ENCODE assay signal across 8 cellular contexts in genomic region chr12:64609543-64610091, GRCh38. TPM values are rescaled to one million over a fixed set of nuclear protein-coding genes. Genes with fewer than 3 reads are reported as not detected.
A peak's percentile ranks its signal among the peaks of the same experiment; 100 is the strongest.
DNase-seq lines count a peak whose midpoint lies in the region; ATAC-seq and TF ChIP-seq lines count a peak whose summit lies in the region.

No MANE protein-coding gene starts in this region.

- POLR2A ChIA-PET in IMR-90 (lab: Charles Lee; ENCODE audit: unreplicated experiment): interaction anchor here (0.5 kb wide), 1 partner anchor 23 kb away, joined by 5 read pairs; no protein-coding TSS in a partner anchor

- no peaks in the 10 kb centered on the region for H3K27me3 Mint-ChIP-seq in activated T-helper 17 cell treated with anti-CD3 and anti-CD28 coated beads, Interleukin-2, amount 50 U/mL, for 72 hours

- H3K9me1 ChIP-seq in IMR-90 (ENCODE audit: insufficient read depth, low read length): no peaks in the 10 kb centered on the region

- H3K4me3 ChIP-seq in IMR-90 (ENCODE audit: insufficient read depth, low read depth, low read length) (peak overlapping the region; percentile 84), iPS-15b (ENCODE audit: low read depth, low read length) (peak overlapping the region; percentile 52), spleen (peak overlapping the region; percentile 88 to 99 (median 97))

- H4K8ac ChIP-seq in IMR-90 (ENCODE audit: low read depth in 2 of 2, low read length in 2 of 2): peak overlapping the region; percentile 55 to 61

- H3K9me3 Mint-ChIP-seq in activated T-helper 17 cell treated with anti-CD3 and anti-CD28 coated beads, Interleukin-2, amount 50 U/mL, for 72 hours: no peaks in the 10 kb centered on the region

- H3K4ac ChIP-seq in IMR-90 (ENCODE audit: low read depth, low read length): peak overlapping the region; percentile 70

- DNase-seq in DMS53 treated with DMSO at 0.1 percent for 48 hours (lab: John Stamatoyannopoulos, UW; ENCODE audit: unreplicated experiment): peak; percentile 64
- peak; percentile 20 for DNase-seq in IMR-90
- DNase-seq in spleen: no peak
- DNase-seq in GM19240 (ENCODE audit: insufficient read length, low spot score): no peak
- no peak for DNase-seq in NCI-H187 treated with DMSO at 0.1 percent for 48 hours (lab: John Stamatoyannopoulos, UW)

- H3K23ac ChIP-seq in IMR-90 (ENCODE audit: low read depth, low read length): peak overlapping the region; percentile 98

- peaks cover 41% of the 10 kb centered on the region for H3K36me3 Mint-ChIP-seq in activated T-helper 17 cell treated with anti-CD3 and anti-CD28 coated beads, Interleukin-2, amount 50 U/mL, for 72 hours (ENCODE audit: low read depth)

- H3K4me2 ChIP-seq in IMR-90 (ENCODE audit: low read depth, low read length): peak overlapping the region; percentile 87

- no peaks in the 10 kb centered on the region for H3K27me3 ChIP-seq in IMR-90 (ENCODE audit: control insufficient read depth, insufficient read depth, low read length)
- no peaks in the 10 kb centered on the region for H3K27me3 ChIP-seq in iPS-15b (ENCODE audit: control insufficient read depth, insufficient read depth, low read length)
- H3K27me3 ChIP-seq in spleen (replicated peaks in 1 of 7): no peaks in the 10 kb centered on the region

- H2AFZ ChIP-seq in IMR-90 (replicated peaks; ENCODE audit: low read length, poor library complexity): peak overlapping the region; percentile 84

- dilution Hi-C loops in IMR-90 (cut with HindIII; ENCODE audit: low sequenced_read_pairs, unreplicated experiment): no loop called here

- peak overlapping the region; percentile 73 for H2BK5ac ChIP-seq in IMR-90 (ENCODE audit: low read depth, low read length, poor library complexity, severe bottlenecking)

- H3K56ac ChIP-seq in IMR-90 (ENCODE audit: extremely low read depth, insufficient read depth, low read length): peak overlapping the region; percentile 85; the same call in 1 of the 2 replicates

- peak overlapping the region; percentile 63; the same call in 1 of the 2 replicates for H2BK20ac ChIP-seq in IMR-90 (ENCODE audit: low read depth, low read length)

- CTCF ChIA-PET in IMR-90 (lab: Yijun Ruan, JAX): interaction anchor here (0.7 to 1.6 kb wide), 4 partner anchors 9 to 60 kb away, joined by 3 to 5 read pairs (median 4); no protein-coding TSS in a partner anchor

- H3K27ac Mint-ChIP-seq in activated T-helper 17 cell treated with anti-CD3 and anti-CD28 coated beads, Interleukin-2, amount 50 U/mL, for 72 hours: peak overlapping the region; percentile 84

- BruUV-seq in IMR-90 (replicated peaks; lab: Mats Ljungman, UMichigan): no TSS peak

- peaks cover 2% of the 10 kb centered on the region; the same call in 1 of the 2 replicates for H3K4me1 ChIP-seq in IMR-90 (ENCODE audit: control insufficient read depth, insufficient read depth, low read length)
- no peaks in the 10 kb centered on the region for H3K4me1 ChIP-seq in iPS-15b (ENCODE audit: control insufficient read depth, insufficient read depth, low read length)
- peaks cover 21 to 52% (median 35%) of the 10 kb centered on the region in 6 donors for H3K4me1 ChIP-seq in spleen

- peaks cover 20% of the 10 kb centered on the region for H3K4me1 Mint-ChIP-seq in activated T-helper 17 cell treated with anti-CD3 and anti-CD28 coated beads, Interleukin-2, amount 50 U/mL, for 72 hours

- H2BK120ac ChIP-seq in IMR-90 (ENCODE audit: low read depth, low read length): peak overlapping the region; percentile 86

- H2BK15ac ChIP-seq in IMR-90 (ENCODE audit: low read depth, low read length): peak overlapping the region; percentile 98

- TF ChIP-seq POLR2A in IMR-90 (IDR thresholded peaks at IDR 0.05; ENCODE audit: low read depth, low read length) (no peak; the same call in 1 of the 2 replicates), spleen (IDR thresholded peaks at IDR 0.05) (no peak)

- no peak for TF ChIP-seq RAD21 in IMR-90 (IDR thresholded peaks at IDR 0.05; ENCODE audit: low read length)

- peak overlapping the region; percentile 54; the same call in 1 of the 2 replicates for H2AK5ac ChIP-seq in IMR-90 (ENCODE audit: low read depth, low read length)

- H3K4me3 Mint-ChIP-seq in activated T-helper 17 cell treated with anti-CD3 and anti-CD28 coated beads, Interleukin-2, amount 50 U/mL, for 72 hours: peak overlapping the region; percentile 91

- H3K9ac ChIP-seq in IMR-90 (ENCODE audit: low read depth, low read length) (peak overlapping the region; percentile 74), iPS-15b (ENCODE audit: low read depth, low read length) (peak overlapping the region; percentile 81)

- peak overlapping the region; percentile 56 for H3K14ac ChIP-seq in IMR-90 (replicated peaks; ENCODE audit: low read depth, low read length)

- in situ Hi-C loops in IMR-90 (cut with MboI; ENCODE audit: low sequenced_read_pairs): loop anchor here (5.0 kb wide), 1 partner anchor 47 kb away; no protein-coding TSS in a partner anchor

- no peaks in the 10 kb centered on the region for H3K36me3 ChIP-seq in IMR-90 (ENCODE audit: control insufficient read depth, insufficient read depth, low read length)
- no peaks in the 10 kb centered on the region for H3K36me3 ChIP-seq in iPS-15b (ENCODE audit: control insufficient read depth, insufficient read depth, low read length)
- peaks cover 0 to 8% (median 0%) of the 10 kb centered on the region in 6 donors for H3K36me3 ChIP-seq in spleen

- H4K91ac ChIP-seq in IMR-90 (ENCODE audit: insufficient read depth, low read depth, low read length): peak overlapping the region; percentile 49

- H4K20me1 ChIP-seq in IMR-90 (ENCODE audit: insufficient read depth, low read length): peaks cover 6% of the 10 kb centered on the region; the same call in 1 of the 2 replicates

- H2AK9ac ChIP-seq in IMR-90 (replicated peaks; ENCODE audit: low read depth, low read length, poor library complexity): peak overlapping the region; percentile 50

- peak overlapping the region; percentile 59 for H3K18ac ChIP-seq in IMR-90 (ENCODE audit: low read depth, low read length)

- intact Hi-C loops in IMR-90 (cut with micrococcal nuclease) (loop anchor here (1.0 to 5.0 kb wide), 2 partner anchors 58 to 60 kb away; no protein-coding TSS in a partner anchor), spleen (cut with DNase I; ENCODE audit: low total_unique reads) (loop anchor here (10.0 kb wide), 2 partner anchors 55 to 65 kb away; no protein-coding TSS in a partner anchor)

- no peaks in the 10 kb centered on the region for H3K9me3 ChIP-seq in IMR-90 (ENCODE audit: control insufficient read depth, insufficient read depth, low read length)
- H3K9me3 ChIP-seq in iPS-15b (ENCODE audit: control insufficient read depth, insufficient read depth, low read length): no peaks in the 10 kb centered on the region
- no peaks in the 10 kb centered on the region for H3K9me3 ChIP-seq in spleen

- H4K5ac ChIP-seq in IMR-90 (ENCODE audit: low read depth, low read length): peak overlapping the region; percentile 23; the same call in 1 of the 2 replicates

- peak overlapping the region; percentile 86 for H3K27ac ChIP-seq in IMR-90 (ENCODE audit: insufficient read depth, low read length)
- H3K27ac ChIP-seq in spleen: peak overlapping the region; percentile 93 to 99 (median 96)

- peaks cover 12 to 18% of the 10 kb centered on the region in 2 experiments for H3K79me1 ChIP-seq in IMR-90 (ENCODE audit: low read depth in 1 of 2, low read length in 2 of 2)

- WGBS in IMR-90 (ENCODE audit: extremely low coverage in 2 of 2, insufficient read length in 1 of 2), 2 experiments: no CpG with 5 or more reads among the region's 15 CpGs
- 0 to 2% (median 0%) methylated on average over 15 of the region's 15 CpGs for WGBS in spleen, 5 donors

- ATAC-seq in IMR-90 (ENCODE audit: low read depth): no peak
- peak; percentile 2 for ATAC-seq in activated T-helper 17 cell treated with anti-CD3 and anti-CD28 coated beads, Interleukin-2, amount 50 U/mL, for 72 hours (replicated peaks)
- ATAC-seq in HG03520 (IDR thresholded peaks at IDR 0.05; ENCODE audit: unreplicated experiment): no peak

- TF ChIP-seq CTCF in IMR-90 (conservative IDR thresholded peaks at IDR 0.05; ENCODE audit: low read depth, low read length): no peak
- TF ChIP-seq CTCF in spleen (IDR thresholded peaks at IDR 0.05 in 8 of 11, conservative IDR thresholded peaks at IDR 0.05 in 3 of 11): no peak

TF ChIP-seq in IMR-90, 13 proteins besides CTCF, POLR2A, EP300 and RAD21:
- no peak for TF ChIP-seq CHD1 (IDR thresholded peaks at IDR 0.05; ENCODE audit: low read depth, low read length)
- no peak for TF ChIP-seq MXI1 (IDR thresholded peaks at IDR 0.05; ENCODE audit: borderline replicate concordance, low read depth, low read length)
- no peak for TF ChIP-seq SMC3 (IDR thresholded peaks at IDR 0.05; ENCODE audit: low read depth, low read length)
- no peak for TF ChIP-seq BHLHE40 (IDR thresholded peaks at IDR 0.05; ENCODE audit: low read depth, low read length)
TF ChIP-seq in IMR-90: peak in this region for 0.

RNA-seq across cellular contexts. Expression of gene RASSF3, which starts 0.7 kb away (rescaled TPM):
- total RNA-seq in IMR-90 (2012; rRNA removed) (21.4 and 39.3 TPM in 2 replicates), spleen (100 to 1,000 TPM in 3 of 7 donors, 10 to 100 TPM in 4; 69.1 to 120 (median 97.0) TPM)
- polyA plus RNA-seq in IMR-90 (2012; rRNA removed) (14.2 and 18.7 TPM in 2 replicates), spleen (10 to 100 TPM; 31.0 to 51.5 (median 31.8) TPM)
- 10.9 and 12.2 TPM in 2 replicates for polyA plus RNA-seq in IMR-90 (2012; cell fraction: cytosol; rRNA removed)
- polyA plus RNA-seq in IMR-90 (2012; cell fraction: nucleus; rRNA removed; ENCODE audit: low replicate concordance): 8.4 and 13.6 TPM in 2 replicates
- 10 to 100 TPM; 31.0 to 43.9 TPM for total RNA-seq in activated T-helper 17 cell treated with anti-CD3 and anti-CD28 coated beads, Interleukin-2, amount 50 U/mL, for 72 hours

Comparison
In these comparisons a context has a peak if more than half of its experiments do, and no peak if none do; other contexts are left out.
1. DNase-seq: peak in DMS53 treated with DMSO at 0.1 percent for 48 hours (single experiment) and IMR-90 (single experiment); none in spleen (single experiment), GM19240 (single experiment) and NCI-H187 treated with DMSO at 0.1 percent for 48 hours (single experiment).
2. Peak in every context shown above with its lines, with median percentiles within 50 percentile points of each other: H3K4me3 ChIP-seq.